8 cellular contexts compared by ENCODE assay signal in the genomic region with DNA sequence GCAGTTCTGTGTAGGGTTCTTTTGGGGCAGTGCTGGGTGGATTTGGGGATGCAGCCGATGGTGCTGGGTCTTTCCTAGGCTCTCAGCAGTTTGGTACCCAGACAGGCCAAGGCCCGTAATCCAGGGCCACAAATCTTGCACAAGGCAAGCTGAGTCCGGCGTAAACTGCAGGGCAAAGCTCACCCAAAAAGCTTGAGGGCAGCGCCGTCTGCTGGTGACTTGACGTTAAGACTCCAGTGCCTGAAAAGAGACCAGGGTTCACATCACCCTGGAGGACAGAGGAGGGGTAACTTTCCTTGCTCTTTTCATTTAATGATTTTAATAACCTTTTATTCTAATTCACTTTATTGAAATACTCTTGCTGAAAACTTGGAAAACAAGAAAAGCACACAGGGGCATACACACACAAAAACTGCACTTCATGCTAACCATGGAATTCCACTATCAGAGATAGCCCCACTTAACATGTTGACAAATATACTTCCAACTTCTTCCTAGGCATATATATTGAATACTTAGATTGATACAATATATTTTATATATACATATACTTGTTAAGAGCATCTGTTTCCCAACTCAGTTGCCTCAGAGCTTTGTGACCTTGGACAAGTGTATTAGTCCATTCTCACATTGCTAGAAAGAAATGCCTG. TPM values are rescaled to one million over a fixed set of nuclear protein-coding genes. Genes with fewer than 3 reads are reported as not detected.
DNase-seq lines count a peak whose midpoint lies in the region; ATAC-seq and TF ChIP-seq lines count a peak whose summit lies in the region.

No MANE protein-coding gene starts in this region.

- TF ChIP-seq CTCF in right lobe of liver (IDR thresholded peaks at IDR 0.05), result peak; percentile 96 to 98 (median 96)

- peak; percentile 96 for DNase-seq in DMS53 (lab: John Stamatoyannopoulos, UW)
- peak; percentile 44 for DNase-seq in NCI-H526 treated with DMSO at 0.1 percent for 48 hours (lab: John Stamatoyannopoulos, UW)
- peak; percentile 50 to 58 for DNase-seq in activated CD4-positive, alpha-beta T cell treated with anti-CD3 and anti-CD28 coated beads, Interleukin-2, amount 50 U/mL, for 24 hours (ENCODE audit: low read depth in 1 of 2, low spot score in 1 of 2)
- peak; percentile 61 to 72 for DNase-seq in dermis microvascular lymphatic vessel endothelial cell (ENCODE audit: low read depth in 2 of 2)
- peak; percentile 76 to 82 (median 79) for DNase-seq in right lobe of liver
- DNase-seq in stimulated activated CD4-positive, alpha-beta T cell treated with anti-CD3 and anti-CD28 coated beads, TNF-alpha, amount 100 ng/mL, for 24 hours (ENCODE audit: low read depth in 3 of 3), result peak; percentile 53 to 72 (median 59)

- no peaks in the 10 kb centered on the region for H3K4me1 ChIP-seq in right lobe of liver

- intact Hi-C loops in right lobe of liver (cut with DNase I), result loop anchor here in 1 of 2 donors (10.0 kb wide), 2 partner anchors 580 to 650 kb away; no protein-coding TSS in a partner anchor

- no peaks in the 10 kb centered on the region for H3K27me3 ChIP-seq in right lobe of liver

- no peak for TF ChIP-seq POLR2A in right lobe of liver (IDR thresholded peaks at IDR 0.05)

- no peak overlapping the region for H3K4me3 ChIP-seq in right lobe of liver

- 0% methylated on average over 7 of the region's 7 CpGs for WGBS in right lobe of liver (ENCODE audit: insufficient coverage, low coverage, low lambda C conversion rate, missing lambda C conversion rate)

- ATAC-seq in HG03354 (IDR thresholded peaks at IDR 0.05; ENCODE audit: poor library complexity, severe bottlenecking, unreplicated experiment), result peak; percentile 69
- ATAC-seq in right lobe of liver, result peak; percentile 94 to 100 (median 97)
- no peak for ATAC-seq in HG03571 (IDR thresholded peaks at IDR 0.05; ENCODE audit: unreplicated experiment)

- H3K27ac ChIP-seq in right lobe of liver, result no peak overlapping the region

- no peaks in the 10 kb centered on the region for H3K9me3 ChIP-seq in right lobe of liver

- H3K36me3 ChIP-seq in right lobe of liver, result no peaks in the 10 kb centered on the region

RNA-seq across cellular contexts. Expression of gene CNGA3, which starts 38.9 kb away (rescaled TPM):
- under 0.01 TPM in 1 of 2 replicates, not detected in the other for total RNA-seq in dermis microvascular lymphatic vessel endothelial cell
- total RNA-seq in right lobe of liver, result not detected

RNA-seq across cellular contexts. Expression of gene INPP4A, which starts 59.5 kb away (rescaled TPM):
- total RNA-seq in dermis microvascular lymphatic vessel endothelial cell (21.8 and 40.0 TPM in 2 replicates), right lobe of liver (10 to 100 TPM in 1 of 6 experiments, 1 to 10 TPM in 5; 6.5 to 10.4 (median 8.0) TPM)

Comparison
In these comparisons a context has a peak if more than half of its experiments do, and no peak if none do; other contexts are left out.
1. DNase-seq: peak in every context shown above with its lines; median percentile 96 in DMS53; 79 in right lobe of liver; 66 in dermis microvascular lymphatic vessel endothelial cell; 59 in stimulated activated CD4-positive, alpha-beta T cell treated with anti-CD3 and anti-CD28 coated beads, TNF-alpha, amount 100 ng/mL, for 24 hours; 54 in activated CD4-positive, alpha-beta T cell treated with anti-CD3 and anti-CD28 coated beads, Interleukin-2, amount 50 U/mL, for 24 hours; 44 in NCI-H526 treated with DMSO at 0.1 percent for 48 hours.